ENCODE assay signal across 32 cellular contexts in the genomic region with DNA sequence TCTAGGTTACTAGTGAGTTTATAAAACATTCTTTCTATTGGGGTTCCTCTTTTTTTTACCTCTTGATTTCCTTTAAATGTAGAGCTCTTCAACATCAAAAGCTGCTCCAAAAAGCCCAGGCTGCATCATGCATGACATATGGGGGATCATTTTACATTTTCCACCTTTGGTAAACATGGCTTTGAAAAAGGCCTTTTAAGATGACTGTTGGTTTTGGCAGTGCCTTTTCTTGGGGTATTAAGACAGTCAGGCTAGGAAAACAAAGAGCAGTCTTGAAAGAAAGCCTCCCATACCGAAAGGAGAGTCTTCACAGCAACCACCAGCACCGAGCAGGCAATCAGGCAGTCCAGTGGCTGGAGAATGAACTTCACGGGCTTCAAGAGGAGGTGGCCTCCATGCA.
"Had no signal": no experiment of that assay in that cellular context is flagged by ENCODE, and none has a peak within 500 bp of the region (broad histone marks: within the 10 kb centered on the region; RNA-seq: fewer than 3 reads in every experiment).

No MANE protein-coding gene starts in this region.

- H3K36me3 ChIP-seq: adrenal gland, Peyer's patch had no signal

- H3K4me3 Mint-ChIP-seq: activated B cell treated with CpG ODN at 0.5 μM for 24 hours; activated CD4-positive, alpha-beta memory T cell treated with anti-CD3 and anti-CD28 coated beads for 36 hours; activated naive CD4-positive, alpha-beta T cell treated with anti-CD3 and anti-CD28 coated beads for 36 hours; activated T-cell treated with anti-CD3 and anti-CD28 coated beads, Interleukin-2, amount 50 U/mL, for 4 hours; activated T-helper 1 cell treated with anti-CD3 and anti-CD28 coated beads, Interleukin-12 subunit alpha, Interleukin-12 subunit beta, Interleukin-2, Interleukin-4 antibody, amounts not matched to agents 30 ng/mL and 10 ng/mL and 1 ng/mL, durations not matched to agents 14 hours and 24 hours and 36 hours; brain had no signal

- ATAC-seq: activated naive CD4-positive, alpha-beta T cell treated with anti-CD3 and anti-CD28 coated beads, Interleukin-2, amount 50 U/mL, for 72 hours; activated T-cell treated with anti-CD3 and anti-CD28 coated beads, Interleukin-2, amount 50 U/mL, for 4 hours; K562; Right ventricle myocardium inferior had no signal

- H3K4me3 ChIP-seq: adrenal gland, K562, Peyer's patch had no signal

- H3K27ac Mint-ChIP-seq: activated B cell treated with CpG ODN at 0.5 μM for 24 hours; activated CD4-positive, alpha-beta memory T cell treated with anti-CD3 and anti-CD28 coated beads for 36 hours; activated naive CD4-positive, alpha-beta T cell treated with anti-CD3 and anti-CD28 coated beads for 36 hours; activated naive CD4-positive, alpha-beta T cell treated with anti-CD3 and anti-CD28 coated beads, Interleukin-2, amount 50 U/mL, for 72 hours; activated T-helper 1 cell treated with anti-CD3 and anti-CD28 coated beads, Interleukin-12 subunit alpha, Interleukin-12 subunit beta, Interleukin-2, Interleukin-4 antibody, amounts not matched to agents 30 ng/mL and 10 ng/mL and 1 ng/mL, durations not matched to agents 14 hours and 24 hours and 36 hours; brain had no signal

- H3K27ac ChIP-seq: adrenal gland, Peyer's patch, VCaP had no signal

- H3K4me1 Mint-ChIP-seq: activated B cell treated with CpG ODN at 0.5 μM for 24 hours, brain had no signal

- H3K4me1 ChIP-seq: adrenal gland, Peyer's patch had no signal

- FAIRE-seq: K562 had no signal

- H3K36me3 Mint-ChIP-seq: activated CD4-positive, alpha-beta memory T cell treated with anti-CD3 and anti-CD28 coated beads for 36 hours; activated naive CD4-positive, alpha-beta T cell treated with anti-CD3 and anti-CD28 coated beads, Interleukin-2, amount 50 U/mL, for 72 hours; brain had no signal

- DNase-seq: activated B cell treated with CpG ODN at 0.5 μM for 24 hours; activated CD4-positive, alpha-beta memory T cell treated with anti-CD3 and anti-CD28 coated beads for 36 hours; activated CD4-positive, alpha-beta T cell treated with anti-CD3 and anti-CD28 coated beads for 4 hours; activated CD4-positive, alpha-beta T cell treated with anti-CD3 and anti-CD28 coated beads, Interleukin-2, amount 50 U/mL, for 1 hour; activated CD4-positive, CD25-positive, alpha-beta regulatory T cell treated with anti-CD3 and anti-CD28 coated beads, Interleukin-2, amount 50 U/mL, for 72 hours; activated CD8-positive, alpha-beta memory T cell treated with anti-CD3 and anti-CD28 coated beads, Interleukin-2, amount 50 U/mL, for 4 hours; activated gamma-delta T cell treated with Interleukin-2 at 50 U/mL for 16 hours; activated naive CD4-positive, alpha-beta T cell treated with anti-CD3 and anti-CD28 coated beads for 36 hours; activated T-cell treated with anti-CD3 and anti-CD28 coated beads for 4 hours; activated T-cell treated with anti-CD3 and anti-CD28 coated beads, Interleukin-2, amount 50 U/mL, for 4 hours; adrenal gland; central memory CD4-positive, alpha-beta T cell; NCI-H1105; NCI-H1417 treated with DMSO at 0.1 percent for 48 hours; NCI-H187 treated with DMSO at 0.1 percent for 48 hours; NCI-H2081; NCI-H226; NCI-H446 treated with DMSO at 0.1 percent for 48 hours; NCI-H524; NCI-H774; Peyer's patch; RPMI8226; SW 1271; T-helper 1 cell; T-helper 2 cell; T-helper 9 cell had no signal

- H3K27me3 ChIP-seq: Peyer's patch had no signal

- H3K9me3 Mint-ChIP-seq: activated B cell treated with CpG ODN at 0.5 μM for 24 hours; activated CD4-positive, alpha-beta memory T cell treated with anti-CD3 and anti-CD28 coated beads for 36 hours; activated naive CD4-positive, alpha-beta T cell treated with anti-CD3 and anti-CD28 coated beads for 36 hours; activated naive CD4-positive, alpha-beta T cell treated with anti-CD3 and anti-CD28 coated beads, Interleukin-2, amount 50 U/mL, for 72 hours; activated T-cell treated with anti-CD3 and anti-CD28 coated beads, Interleukin-2, amount 50 U/mL, for 4 hours; activated T-helper 1 cell treated with anti-CD3 and anti-CD28 coated beads, Interleukin-12 subunit alpha, Interleukin-12 subunit beta, Interleukin-2, Interleukin-4 antibody, amounts not matched to agents 30 ng/mL and 10 ng/mL and 1 ng/mL, durations not matched to agents 14 hours and 24 hours and 36 hours had no signal
